24 cellular contexts compared by ENCODE assay signal in the genomic region with DNA sequence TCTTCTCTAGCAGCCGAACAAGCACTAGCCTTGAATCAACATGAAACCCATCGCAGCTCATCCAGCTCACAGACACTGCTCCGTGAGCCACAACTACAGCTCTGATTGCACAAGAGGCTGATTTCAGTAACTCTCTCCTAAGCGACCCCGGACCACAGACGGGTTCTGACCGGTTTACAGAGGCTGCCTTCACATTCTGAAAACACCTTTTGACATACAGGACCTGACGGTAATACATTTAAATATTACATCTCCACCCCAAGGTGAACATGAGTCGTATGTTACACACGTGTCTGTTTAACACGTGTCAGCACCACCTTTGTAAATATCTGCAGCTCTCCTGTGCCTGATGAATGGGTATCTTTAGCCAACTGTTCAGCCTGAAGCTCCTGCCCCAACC.
"Had no signal": no experiment of that assay in that cellular context is flagged by ENCODE, and none has a peak within 500 bp of the region (broad histone marks: within the 10 kb centered on the region; RNA-seq: fewer than 3 reads in every experiment).

No MANE protein-coding gene starts in this region.

- ATAC-seq: activated naive CD4-positive, alpha-beta T cell treated with anti-CD3 and anti-CD28 coated beads, Interleukin-2, amount 50 U/mL, for 72 hours; activated T-cell treated with anti-CD3 and anti-CD28 coated beads, Interleukin-2, amount 50 U/mL, for 72 hours; gastroesophageal sphincter; pancreas; psoas muscle; stimulated activated memory B cell treated with anti-CD40 and anti-IgM and Interleukin-4, amounts not matched to agents 10 μg/mL and 1 μg/mL and 100 μg/mL, for 72 hours; stimulated activated naive CD8-positive, alpha-beta T cell treated with anti-CD3 and anti-CD28 coated beads, Interleukin-15, amount 100 ng/mL, for 72 hours had no signal

- H3K36me3 ChIP-seq: colonic mucosa, gastroesophageal sphincter, left ventricle myocardium inferior, pancreas, uterus had no signal

- H2AFZ ChIP-seq: hepatocyte had no signal

- H3K4me3 ChIP-seq: colonic mucosa, dorsolateral prefrontal cortex, gastroesophageal sphincter, hepatocyte, left ventricle myocardium inferior, pancreas, psoas muscle, smooth muscle cell, uterus had no signal

- FAIRE-seq: pancreas had no signal

- H3K4me1 ChIP-seq: colonic mucosa, gastroesophageal sphincter, left ventricle myocardium inferior, pancreas, psoas muscle, uterus had no signal

- H3K27ac ChIP-seq: colonic mucosa, dorsolateral prefrontal cortex, gastroesophageal sphincter, hepatocyte, left ventricle myocardium inferior, pancreas, psoas muscle, uterus had no signal

- H3K9me3 ChIP-seq: colonic mucosa, gastroesophageal sphincter, left ventricle myocardium inferior, pancreas, psoas muscle, uterus had no signal

- DNase-seq: activated CD4-positive, alpha-beta T cell treated with anti-CD3 and anti-CD28 coated beads for 4 hours; activated CD4-positive, alpha-beta T cell treated with anti-CD3 and anti-CD28 coated beads, Interleukin-2, amount 50 U/mL, for 4 hours; activated naive CD4-positive, alpha-beta T cell; activated T-cell treated with anti-CD3 and anti-CD28 coated beads for 4 hours; activated T-cell treated with anti-CD3 and anti-CD28 coated beads, Interleukin-2, amount 50 U/mL, for 72 hours; colonic mucosa; dorsolateral prefrontal cortex; effector memory CD4-positive, alpha-beta T cell; islet precursor cell; left ventricle myocardium inferior; nucleus accumbens; pancreas; psoas muscle; stimulated activated CD4-positive, alpha-beta T cell treated with anti-CD3 and anti-CD28 coated beads, Interleukin-1b, Interleukin-23, amount 100 ng/mL, for 48 hours; stimulated activated CD4-positive, alpha-beta T cell treated with anti-CD3 and anti-CD28 coated beads, Interleukin-4, amount 100 ng/mL, for 4 hours; stimulated activated CD8-positive, alpha-beta memory T cell treated with anti-CD3 and anti-CD28 coated beads, Interleukin-4, amount 100 ng/mL, for 48 hours; stimulated activated naive CD8-positive, alpha-beta T cell treated with anti-CD3 and anti-CD28 coated beads, Interleukin-15, amount 100 ng/mL, for 72 hours; substantia nigra; uterus had no signal

- H3K27me3 ChIP-seq: colonic mucosa, hepatocyte, pancreas, uterus had no signal

- H3K4me2 ChIP-seq: hepatocyte, smooth muscle cell had no signal
